Comparison of ENCODE assay signal across 8 cellular contexts in genomic region chr5:139639619-139640431, GRCh38. TPM values are rescaled to one million over a fixed set of nuclear protein-coding genes. Genes with fewer than 3 reads are reported as not detected.
DNase-seq lines count a peak whose midpoint lies in the region; ATAC-seq, FAIRE-seq and TF ChIP-seq lines count a peak whose summit lies in the region.

No MANE protein-coding gene starts in this region.

- H3K27me3 ChIP-seq in SK-N-SH (ENCODE audit: insufficient read depth) (no peaks in the 10 kb centered on the region), spleen (replicated peaks in 1 of 7) (peaks cover 0 to 9% (median 0%) of the 10 kb centered on the region in 7 donors), BE2C (no peaks in the 10 kb centered on the region)

- H4K20me1 ChIP-seq in SK-N-SH (ENCODE audit: insufficient read depth): no peaks in the 10 kb centered on the region; the same call in 1 of the 2 replicates

- no peak overlapping the region for H3K9ac ChIP-seq in SK-N-SH

- no peak overlapping the region for H3K4me2 ChIP-seq in SK-N-SH

- peaks cover 45 to 65% of the 10 kb centered on the region in 2 experiments for H3K4me1 ChIP-seq in SK-N-SH (ENCODE audit: control insufficient read depth in 1 of 2, insufficient read depth in 2 of 2, low read depth in 1 of 2, low read length in 1 of 2)
- peaks cover 40 to 79% (median 53%) of the 10 kb centered on the region in 6 donors for H3K4me1 ChIP-seq in spleen
- H3K4me1 ChIP-seq in BE2C: peaks cover 30% of the 10 kb centered on the region

- no peak for ATAC-seq in SK-N-SH treated with all-trans-retinoic acid at 6 μM for 48 hours
- ATAC-seq in left cardiac atrium: peak in 1 of 2 donors; percentile 2

- peak; percentile 47 for DNase-seq in SK-N-SH
- peak; percentile 76 for DNase-seq in RCC 7860 (ENCODE audit: low spot score)
- DNase-seq in left cardiac atrium: peak; percentile 68
- DNase-seq in spleen: peak; percentile 79
- DNase-seq in RKO (ENCODE audit: low spot score): no peak
- DNase-seq in BE2C: no peak
- DNase-seq in NOMO-1 (lab: John Stamatoyannopoulos, UW; ENCODE audit: unreplicated experiment in 2 of 2): no peak

- WGBS in SK-N-SH (ENCODE audit: low lambda C conversion rate): 93% methylated on average over 3 of the region's 11 CpGs
- 82 to 84% (median 83%) methylated on average over 8 to 11 of the region's 11 CpGs for WGBS in spleen, 5 donors

- H3K4me3 ChIP-seq in SK-N-SH (ENCODE audit: low read depth in 2 of 2, low read length in 1 of 2) (no peak overlapping the region), spleen (no peak overlapping the region), BE2C (ENCODE audit: low read depth, low read length) (no peak overlapping the region)

- H3K36me3 ChIP-seq in SK-N-SH (replicated peaks in 1 of 2; ENCODE audit: control insufficient read depth in 1 of 2, insufficient read depth in 2 of 2, low read length in 1 of 2) (no peaks in the 10 kb centered on the region), spleen (no peaks in the 10 kb centered on the region), BE2C (no peaks in the 10 kb centered on the region)

- no peak for TF ChIP-seq RAD21 in SK-N-SH (IDR thresholded peaks at IDR 0.05; ENCODE audit: low read length)

- no peaks in the 10 kb centered on the region for H3K9me2 ChIP-seq in SK-N-SH

- H3K27ac ChIP-seq in SK-N-SH (ENCODE audit: low read depth in 2 of 2, low read length in 1 of 2) (peak overlapping the region in 1 of 2 experiments; percentile 99; a peak in 2 of 4 replicates), spleen (peak overlapping the region in 4 of 8 donors; percentile 22 to 96 (median 90))

- no peak for TF ChIP-seq POLR2A in spleen (IDR thresholded peaks at IDR 0.05)

- peaks cover 30% of the 10 kb centered on the region for H3F3A ChIP-seq in SK-N-SH (replicated peaks; ENCODE audit: insufficient read depth)

- TF ChIP-seq EP300 in SK-N-SH (IDR thresholded peaks at IDR 0.05; ENCODE audit: borderline replicate concordance in 1 of 2, low read depth in 1 of 2, low read length in 1 of 2): no peak

- H3K79me2 ChIP-seq in SK-N-SH (ENCODE audit: insufficient read depth): peaks cover 23% of the 10 kb centered on the region; the same call in 1 of the 2 replicates

- POLR2A ChIA-PET in SK-N-SH (lab: Yijun Ruan, JAX): interaction anchor here (2.8 to 5.4 kb wide), 2 partner anchors 9 to 37 kb away, joined by 13 to 130 read pairs; partner anchors contain the start of gene CXXC5

- no peak overlapping the region for H2AFZ ChIP-seq in SK-N-SH (ENCODE audit: low read depth)

- CTCF ChIA-PET in SK-N-SH (lab: Yijun Ruan, JAX): interaction anchor here (0.8 to 22.4 kb wide), 5 partner anchors 9 to 128 kb away, joined by 3 to 627 read pairs (median 238); partner anchors contain the start of gene CXXC5

- intact Hi-C loops in left cardiac atrium (cut with DNase I): loop anchor here in 1 of 2 donors (5.0 kb wide), 1 partner anchor 47 kb away; no protein-coding TSS in a partner anchor
- intact Hi-C loops in spleen (cut with DNase I; ENCODE audit: low total_unique reads): no loop called here

- FAIRE-seq in RCC 7860 (lab: Jason Lieb, UNC): no peak

- H3K9me3 ChIP-seq in SK-N-SH: no peaks in the 10 kb centered on the region
- no peaks in the 10 kb centered on the region for H3K9me3 ChIP-seq in spleen
- H3K9me3 ChIP-seq in BE2C: no peaks in the 10 kb centered on the region

- TF ChIP-seq CTCF in SK-N-SH (IDR thresholded peaks at IDR 0.05): no peak
- no peak for TF ChIP-seq CTCF in spleen (IDR thresholded peaks at IDR 0.05 in 8 of 11, conservative IDR thresholded peaks at IDR 0.05 in 3 of 11)
- no peak for TF ChIP-seq CTCF in BE2C (IDR thresholded peaks at IDR 0.05; ENCODE audit: low read depth, low read length)

TF ChIP-seq in SK-N-SH, 30 proteins besides CTCF, POLR2A, EP300 and RAD21 (continues in another document):
- TF ChIP-seq EZH2phosphoT487 (IDR thresholded peaks at IDR 0.05; ENCODE audit: borderline replicate concordance, low read depth): no peak
- TF ChIP-seq, protein P1, sequence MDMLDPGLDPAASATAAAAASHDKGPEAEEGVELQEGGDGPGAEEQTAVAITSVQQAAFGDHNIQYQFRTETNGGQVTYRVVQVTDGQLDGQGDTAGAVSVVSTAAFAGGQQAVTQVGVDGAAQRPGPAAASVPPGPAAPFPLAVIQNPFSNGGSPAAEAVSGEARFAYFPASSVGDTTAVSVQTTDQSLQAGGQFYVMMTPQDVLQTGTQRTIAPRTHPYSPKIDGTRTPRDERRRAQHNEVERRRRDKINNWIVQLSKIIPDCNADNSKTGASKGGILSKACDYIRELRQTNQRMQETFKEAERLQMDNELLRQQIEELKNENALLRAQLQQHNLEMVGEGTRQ (IDR thresholded peaks at IDR 0.05; ENCODE audit: borderline replicate concordance, low read depth, low read length): no peak
- TF ChIP-seq FOSL2 (IDR thresholded peaks at IDR 0.05; ENCODE audit: borderline replicate concordance, low read depth): peak; percentile 31; the same call in 1 of the 2 replicates
- no peak for TF ChIP-seq MAX (IDR thresholded peaks at IDR 0.05; ENCODE audit: low read depth)
- no peak for TF ChIP-seq MEF2A (IDR thresholded peaks at IDR 0.05; ENCODE audit: borderline replicate concordance, low read depth)
- no peak for TF ChIP-seq NRF1 (IDR thresholded peaks at IDR 0.05; ENCODE audit: low read depth, low read length)
- TF ChIP-seq TEAD4 (IDR thresholded peaks at IDR 0.05; ENCODE audit: borderline replicate concordance, insufficient read depth): no peak
- no peak; the same call in 1 of the 2 replicates for TF ChIP-seq PBX3 (IDR thresholded peaks at IDR 0.05)
- peak; percentile 82 for TF ChIP-seq NFIC (IDR thresholded peaks at IDR 0.05; ENCODE audit: borderline replicate concordance)
- TF ChIP-seq GABPA (IDR thresholded peaks at IDR 0.05; ENCODE audit: low read depth): no peak
- peak; percentile 12; the same call in 1 of the 2 replicates for TF ChIP-seq TCF12 (IDR thresholded peaks at IDR 0.05)
- no peak for TF ChIP-seq YY1 (IDR thresholded peaks at IDR 0.05; ENCODE audit: low read depth)

TF ChIP-seq in SK-N-SH treated with all-trans-retinoic acid at 6 μM for 48 hours, 23 proteins besides CTCF, POLR2A, EP300 and RAD21:
- no peak for TF ChIP-seq ARNTL (CRISPR knock-in tag; IDR thresholded peaks at IDR 0.05; ENCODE audit: borderline replicate concordance, low read depth)
- TF ChIP-seq ZFP30 (CRISPR knock-in tag; IDR thresholded peaks at IDR 0.05): no peak

RNA-seq across cellular contexts. Expression of gene CXXC5, which starts 8.3 kb away (rescaled TPM):
- polyA plus RNA-seq in SK-N-SH (2012; rRNA removed) (47.4 and 52.9 TPM in 2 replicates), spleen (10 to 100 TPM; 46.4 to 69.5 (median 60.8) TPM)
- polyA plus RNA-seq in SK-N-SH (2012; cell fraction: cytosol; rRNA removed): 32.6 and 46.5 TPM in 2 replicates
- polyA plus RNA-seq in SK-N-SH (2012; cell fraction: nucleus; rRNA removed): 35.1 and 38.6 TPM in 2 replicates
- total RNA-seq in left cardiac atrium (10 to 100 TPM; 33.4 to 44.1 TPM), spleen (10 to 100 TPM; 57.5 to 69.5 (median 62.8) TPM)
- polyA plus RNA-seq in BE2C (2012; ENCODE audit: insufficient read depth, insufficient read length, low read depth): 263 TPM

Comparison
In these comparisons a context has a peak if more than half of its experiments do, and no peak if none do; other contexts are left out.
1. DNase-seq: peak in SK-N-SH (single experiment), RCC 7860 (single experiment), left cardiac atrium (single experiment) and spleen (single experiment); none in RKO (single experiment), BE2C (single experiment) and NOMO-1 (0 of 2).